ENCODE assay signal across 22 cellular contexts in the genomic region with DNA sequence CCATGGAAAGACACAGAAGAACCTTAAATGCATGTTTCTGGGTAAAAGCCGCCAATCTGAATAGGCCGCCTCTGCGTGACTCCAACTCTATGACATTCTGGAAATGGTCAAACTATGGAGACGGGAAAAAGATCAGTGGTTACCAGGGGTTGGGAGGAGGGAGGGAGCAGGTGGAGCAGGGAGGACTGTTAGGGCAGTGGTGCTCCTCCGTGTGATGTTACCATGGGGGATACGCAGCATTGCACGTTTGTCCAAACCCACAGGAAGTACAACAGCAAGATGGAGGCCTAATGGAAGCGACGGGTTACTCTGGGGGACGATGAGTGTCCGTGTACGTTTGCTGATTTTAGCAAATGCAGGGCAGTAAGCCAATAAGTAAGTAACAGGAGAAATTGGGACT. TPM values are rescaled to one million over a fixed set of nuclear protein-coding genes. Genes with fewer than 3 reads are reported as not detected.
DNase-seq lines count a peak whose midpoint lies in the region; ATAC-seq and TF ChIP-seq lines count a peak whose summit lies in the region.
"Had no signal": no experiment of that assay in that cellular context is flagged by ENCODE, and none has a peak within 500 bp of the region (broad histone marks: within the 10 kb centered on the region; RNA-seq: fewer than 3 reads in every experiment).

No MANE protein-coding gene starts in this region.

- ATAC-seq in GM21360 (IDR thresholded peaks at IDR 0.05; ENCODE audit: unreplicated experiment): no peak
- ATAC-seq: HCT116 had no signal

- no peaks in the 10 kb centered on the region for H3K4me1 Mint-ChIP-seq in endodermal cell

- H3K9me3 ChIP-seq in BLaER1 (peaks cover 4% of the 10 kb centered on the region), KOPT-K1 (ENCODE audit: insufficient read depth, low read length, poor library complexity, severe bottlenecking) (peaks cover 2% of the 10 kb centered on the region), endodermal cell (ENCODE audit: control insufficient read depth, low read length) (peaks cover 6% of the 10 kb centered on the region), neuronal stem cell (replicated peaks in 1 of 2; ENCODE audit: control insufficient read depth in 2 of 2, insufficient read depth in 1 of 2, low read depth in 1 of 2, low read length in 2 of 2) (peaks cover 3 to 8% of the 10 kb centered on the region in 2 donors)
- H3K9me3 ChIP-seq: BE2C had no signal

- H2BK12ac ChIP-seq in neuronal stem cell (ENCODE audit: low read length): no peak overlapping the region

- H3K4me3 ChIP-seq in BLaER1 (no peak overlapping the region), endodermal cell (ENCODE audit: low read length) (no peak overlapping the region), neuronal stem cell (ENCODE audit: low read length in 2 of 2) (no peak overlapping the region)
- H3K4me3 ChIP-seq: A549, GM23248 had no signal

- 93 to 94% methylated on average over 12 of the region's 12 CpGs for WGBS in endodermal cell (ENCODE audit: insufficient coverage in 1 of 2, insufficient read length in 1 of 2), 2 experiments
- no CpG with 5 or more reads among the region's 12 CpGs for WGBS in neuronal stem cell (ENCODE audit: extremely low coverage in 2 of 2, insufficient read length in 2 of 2, insufficient replicate concordance in 1 of 2), 2 donors

- no peak overlapping the region for H2AFZ ChIP-seq in neuronal stem cell (ENCODE audit: low read length)
- H2AFZ ChIP-seq: GM23248 had no signal

- no peak overlapping the region for H2AK5ac ChIP-seq in neuronal stem cell (ENCODE audit: low read depth, low read length)

- H2BK120ac ChIP-seq in neuronal stem cell (ENCODE audit: low read depth, low read length): no peak overlapping the region

- DNase-seq in endodermal cell: peak; percentile 27
- no peak for DNase-seq in neuronal stem cell (ENCODE audit: low spot score)
- no peak for DNase-seq in SW 1271 (lab: John Stamatoyannopoulos, UW)
- DNase-seq in retina: no peak
- DNase-seq: 8988T; ACHN; AML-193; BE2C; C1 segment of cervical spinal cord; Calu3; CD4-positive, alpha-beta memory T cell; COR-L47; DMS53; DMS79 treated with DMSO at 0.1 percent for 48 hours; GF-D8; GM23248 had no signal

- H4K91ac ChIP-seq in neuronal stem cell (ENCODE audit: low read depth, low read length, poor library complexity): no peak overlapping the region

- H3K9me3 Mint-ChIP-seq in endodermal cell: peaks cover 4% of the 10 kb centered on the region

- no peak overlapping the region for H3K14ac ChIP-seq in neuronal stem cell (ENCODE audit: low read length)

- H3K27me3 ChIP-seq in BLaER1: no peaks in the 10 kb centered on the region
- no peaks in the 10 kb centered on the region for H3K27me3 ChIP-seq in endodermal cell (ENCODE audit: control insufficient read depth, insufficient read depth, low read length, poor library complexity, severe bottlenecking)
- H3K27me3 ChIP-seq in neuronal stem cell (ENCODE audit: control insufficient read depth in 3 of 3, insufficient read depth in 3 of 3, low read depth in 1 of 3, low read length in 3 of 3): peaks cover 0 to 2% (median 0%) of the 10 kb centered on the region in 3 experiments
- H3K27me3 ChIP-seq: BE2C had no signal

- H3K27me3 Mint-ChIP-seq in endodermal cell (ENCODE audit: insufficient read depth): peaks cover 9% of the 10 kb centered on the region

- no peaks in the 10 kb centered on the region for H4K20me1 ChIP-seq in BLaER1

- H3K9ac ChIP-seq in BLaER1 (no peak overlapping the region), endodermal cell (ENCODE audit: extremely low read depth, low read length, poor library complexity, severe bottlenecking) (no peak overlapping the region), neuronal stem cell (ENCODE audit: low read depth, low read length, poor library complexity) (no peak overlapping the region)
- H3K9ac ChIP-seq: GM23248 had no signal

- H3K36me3 ChIP-seq in BLaER1 (peaks cover 12% of the 10 kb centered on the region), KOPT-K1 (ENCODE audit: insufficient read depth, low read length) (peaks cover 19% of the 10 kb centered on the region), endodermal cell (ENCODE audit: control insufficient read depth, insufficient read depth, low read length) (peaks cover 8% of the 10 kb centered on the region), neuronal stem cell (replicated peaks in 1 of 2; ENCODE audit: control insufficient read depth in 2 of 2, insufficient read depth in 2 of 2, low read length in 2 of 2) (peaks cover 0 to 20% of the 10 kb centered on the region in 2 donors)
- H3K36me3 ChIP-seq: BE2C had no signal

- no peak overlapping the region for H2BK5ac ChIP-seq in neuronal stem cell (ENCODE audit: low read length)

- H3K36me3 Mint-ChIP-seq in endodermal cell (ENCODE audit: low read depth): peaks cover 16% of the 10 kb centered on the region

- no peak for TF ChIP-seq CTCF in endodermal cell (conservative IDR thresholded peaks at IDR 0.05)

- H3K27ac Mint-ChIP-seq in endodermal cell: no peak overlapping the region
- H3K27ac Mint-ChIP-seq: H9 had no signal

- no peak overlapping the region for H2BK15ac ChIP-seq in neuronal stem cell (ENCODE audit: low read length)

- no peak overlapping the region for H3K4ac ChIP-seq in neuronal stem cell (ENCODE audit: low read length)

- no peak overlapping the region for H3K4me3 Mint-ChIP-seq in endodermal cell
- H3K4me3 Mint-ChIP-seq: CD4-positive, alpha-beta memory T cell; H9 had no signal

- H3K79me1 ChIP-seq in neuronal stem cell (ENCODE audit: low read depth, low read length): no peaks in the 10 kb centered on the region

- peak overlapping the region; percentile 31 for H3K18ac ChIP-seq in neuronal stem cell (ENCODE audit: low read length)

- no peak overlapping the region for H3K27ac ChIP-seq in BLaER1
- peak overlapping the region; percentile 53 for H3K27ac ChIP-seq in KOPT-K1 (ENCODE audit: low read depth, low read length, poor library complexity, severe bottlenecking)
- no peak overlapping the region for H3K27ac ChIP-seq in endodermal cell (ENCODE audit: low read depth, low read length)
- no peak overlapping the region for H3K27ac ChIP-seq in neuronal stem cell (replicated peaks; ENCODE audit: low read length)
- H3K27ac ChIP-seq: A549, GM23248 had no signal

- H4K8ac ChIP-seq in neuronal stem cell (ENCODE audit: low read depth, low read length): no peak overlapping the region

- H3K4me2 ChIP-seq in BLaER1 (0 out of 2 replicates have a peak overlapping the region, but pooled peaks have one; percentile 23), neuronal stem cell (ENCODE audit: insufficient read depth, low read length, poor library complexity, severe bottlenecking) (no peak overlapping the region)
- H3K4me2 ChIP-seq: A549 had no signal

- H3K23ac ChIP-seq in neuronal stem cell (ENCODE audit: low read depth, low read length, poor library complexity): no peak overlapping the region

- H3K4me1 ChIP-seq in BLaER1: peaks cover 95% of the 10 kb centered on the region
- no peaks in the 10 kb centered on the region for H3K4me1 ChIP-seq in endodermal cell (ENCODE audit: control insufficient read depth, insufficient read depth, low read length)
- peaks cover 0 to 3% of the 10 kb centered on the region in 2 donors for H3K4me1 ChIP-seq in neuronal stem cell (ENCODE audit: control insufficient read depth in 2 of 2, insufficient read depth in 1 of 2, low read depth in 1 of 2, low read length in 2 of 2)
- H3K4me1 ChIP-seq: A549, BE2C had no signal

RNA-seq across cellular contexts. Expression of a gene that starts 17.2 kb away (rescaled TPM):
- total RNA-seq in endodermal cell: 10 to 100 TPM; 19.9 to 20.1 TPM
- polyA plus RNA-seq in endodermal cell (2013, experiment 1 of 2): 28.9 TPM
- polyA plus RNA-seq in endodermal cell (2013, experiment 2 of 2): 25.7 TPM
- polyA plus RNA-seq in neuronal stem cell (2013, experiment 1 of 2): 33.2 TPM
- 35.6 TPM for polyA plus RNA-seq in neuronal stem cell (2013, experiment 2 of 2)
